In the genomic region with DNA sequence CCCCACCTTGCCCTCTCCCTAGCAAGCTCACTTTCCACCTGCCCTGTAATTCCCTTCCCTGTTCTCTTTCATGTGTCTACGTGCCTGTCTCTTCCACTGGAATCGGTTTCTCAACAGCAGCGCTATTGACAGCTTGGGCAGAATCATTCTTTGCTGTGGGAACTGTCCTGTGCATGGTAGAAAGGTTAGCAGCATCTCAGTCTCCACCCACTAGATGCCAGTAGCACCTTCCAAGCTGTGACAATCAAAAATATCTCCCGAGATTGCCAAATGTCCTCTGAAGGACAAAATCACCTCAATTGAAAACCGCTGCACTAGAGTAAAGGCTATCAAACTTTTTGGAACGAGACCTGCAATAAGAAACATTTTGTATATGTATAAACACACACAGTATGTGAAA, we compare ENCODE assay signal across 27 cellular contexts.
"Had no signal": no experiment of that assay in that cellular context is flagged by ENCODE, and none has a peak within 500 bp of the region (broad histone marks: within the 10 kb centered on the region; RNA-seq: fewer than 3 reads in every experiment).

No MANE protein-coding gene starts in this region.

- H3K9me3 Mint-ChIP-seq: activated CD4-positive, alpha-beta memory T cell treated with anti-CD3 and anti-CD28 coated beads for 36 hours; activated CD4-positive, alpha-beta T cell treated with anti-CD3 and anti-CD28 coated beads, Interleukin-2, amount 10 ng/mL, durations not matched to agents 7 days and 5 days; activated naive CD8-positive, alpha-beta T cell treated with anti-CD3 and anti-CD28 coated beads, Interleukin-2, amount 10 ng/mL, durations not matched to agents 7 days and 5 days; activated T-cell treated with anti-CD3 and anti-CD28 coated beads, Interleukin-2, amount 50 U/mL, for 72 hours; activated T-helper 2 cell treated with anti-CD3 and anti-CD28 coated beads, Interferon-gamma antibody, Interleukin-2, Interleukin-4, amounts not matched to agents 10 μg/mL and 5 μg/mL and 100 μg/mL, durations not matched to agents 14 hours and 24 hours and 36 hours; T-helper 1 cell treated with Interleukin-12 subunit alpha and Interleukin-12 subunit beta and Interleukin-4 antibody, amounts not matched to agents 30 μg/mL and 1 μg/mL, for 36 hours had no signal

- H3K27ac ChIP-seq: adrenal gland, SJSA1 had no signal

- H3K27me3 Mint-ChIP-seq: activated CD4-positive, alpha-beta memory T cell treated with anti-CD3 and anti-CD28 coated beads for 36 hours; activated CD4-positive, alpha-beta T cell treated with anti-CD3 and anti-CD28 coated beads, Interleukin-2, amount 10 ng/mL, durations not matched to agents 7 days and 5 days had no signal

- H3K4me1 ChIP-seq: adrenal gland, SJSA1 had no signal

- H3K36me3 Mint-ChIP-seq: activated CD4-positive, alpha-beta memory T cell treated with anti-CD3 and anti-CD28 coated beads for 36 hours; activated naive CD8-positive, alpha-beta T cell treated with anti-CD3 and anti-CD28 coated beads, Interleukin-2, amount 10 ng/mL, durations not matched to agents 7 days and 5 days had no signal

- H3K4me1 Mint-ChIP-seq: activated CD4-positive, alpha-beta T cell treated with anti-CD3 and anti-CD28 coated beads, Interleukin-2, amount 10 ng/mL, durations not matched to agents 7 days and 5 days had no signal

- H3K27me3 ChIP-seq: adrenal gland, SJSA1 had no signal

- H3K9me3 ChIP-seq: adrenal gland, SJSA1 had no signal

- H3K27ac Mint-ChIP-seq: activated CD4-positive, alpha-beta memory T cell treated with anti-CD3 and anti-CD28 coated beads for 36 hours; activated CD4-positive, alpha-beta T cell treated with anti-CD3 and anti-CD28 coated beads, Interleukin-2, amount 10 ng/mL, durations not matched to agents 7 days and 5 days; activated naive CD8-positive, alpha-beta T cell treated with anti-CD3 and anti-CD28 coated beads, Interleukin-2, amount 10 ng/mL, durations not matched to agents 7 days and 5 days; activated T-cell treated with anti-CD3 and anti-CD28 coated beads, Interleukin-2, amount 50 U/mL, for 72 hours; activated T-helper 2 cell treated with anti-CD3 and anti-CD28 coated beads, Interferon-gamma antibody, Interleukin-2, Interleukin-4, amounts not matched to agents 10 μg/mL and 5 μg/mL and 100 μg/mL, durations not matched to agents 14 hours and 24 hours and 36 hours; T-helper 1 cell treated with Interleukin-12 subunit alpha and Interleukin-12 subunit beta and Interleukin-4 antibody, amounts not matched to agents 30 μg/mL and 1 μg/mL, for 36 hours had no signal

- H3K4me3 Mint-ChIP-seq: activated CD4-positive, alpha-beta memory T cell treated with anti-CD3 and anti-CD28 coated beads for 36 hours; activated CD4-positive, alpha-beta T cell treated with anti-CD3 and anti-CD28 coated beads, Interleukin-2, amount 10 ng/mL, durations not matched to agents 7 days and 5 days; activated naive CD8-positive, alpha-beta T cell treated with anti-CD3 and anti-CD28 coated beads, Interleukin-2, amount 10 ng/mL, durations not matched to agents 7 days and 5 days; activated T-cell treated with anti-CD3 and anti-CD28 coated beads, Interleukin-2, amount 50 U/mL, for 72 hours; T-helper 1 cell treated with Interleukin-12 subunit alpha and Interleukin-12 subunit beta and Interleukin-4 antibody, amounts not matched to agents 30 μg/mL and 1 μg/mL, for 36 hours had no signal

- ATAC-seq: activated T-cell treated with anti-CD3 and anti-CD28 coated beads, Interleukin-2, amount 50 U/mL, for 72 hours; Panc1; Right ventricle myocardium inferior; SK-N-SH treated with all-trans-retinoic acid at 6 μM for 48 hours had no signal

- DNase-seq: activated CD4-positive, alpha-beta memory T cell treated with anti-CD3 and anti-CD28 coated beads for 36 hours; activated CD4-positive, alpha-beta T cell treated with anti-CD3 and anti-CD28 coated beads, Interleukin-2, amount 10 ng/mL, durations not matched to agents 7 days and 5 days; activated CD4-positive, CD25-positive, alpha-beta regulatory T cell; activated CD8-positive, alpha-beta memory T cell treated with anti-CD3 and anti-CD28 coated beads for 24 hours; activated gamma-delta T cell treated with Interleukin-2 at 50 U/mL for 16 hours; activated naive CD4-positive, alpha-beta T cell treated with anti-CD3 and anti-CD28 coated beads, Interleukin-2, amount 50 U/mL, for 16 hours; activated naive CD8-positive, alpha-beta T cell treated with anti-CD3 and anti-CD28 coated beads, Interleukin-2, amount 10 ng/mL, durations not matched to agents 7 days and 5 days; activated T-cell treated with anti-CD3 and anti-CD28 coated beads, Interleukin-2, amount 50 U/mL, for 72 hours; adrenal gland; anterior cingulate cortex; cerebellar nuclear complex; Karpas-422; NCI-H1048; NCI-H146; NCI-H187 treated with DMSO at 0.1 percent for 48 hours; NCI-H2081 treated with DMSO at 0.1 percent for 48 hours; NCI-H226; NCI-H526; NCI-H774; NK-92 treated with Interleukin-12 subunit alpha and Interleukin-12 subunit beta, amount 100 ng/mL, for 24 hours; RPMI8226 had no signal

- H3K36me3 ChIP-seq: adrenal gland, SJSA1 had no signal

- H3K4me3 ChIP-seq: adrenal gland, SJSA1 had no signal
